In genomic region chr6:41896280-41896679, GRCh38 we compare ENCODE assay signal across 8 cellular contexts. TPM values are rescaled to one million over a fixed set of nuclear protein-coding genes. Genes with fewer than 3 reads are reported as not detected.
A peak's percentile ranks its signal among the peaks of the same experiment; 100 is the strongest.
DNase-seq lines count a peak whose midpoint lies in the region; ATAC-seq and TF ChIP-seq lines count a peak whose summit lies in the region.

No MANE protein-coding gene starts in this region.

- BruUV-seq in mammary epithelial cell (replicated peaks; lab: Mats Ljungman, UMichigan): TSS peak; percentile 76

- no peak for ATAC-seq in CD4-positive, CD25-positive, alpha-beta regulatory T cell (ENCODE audit: low read depth in 2 of 2)
- ATAC-seq in naive thymus-derived CD8-positive, alpha-beta T cell: no peak
- ATAC-seq in GM21786 (IDR thresholded peaks at IDR 0.05; ENCODE audit: unreplicated experiment): no peak

- H3K4me2 ChIP-seq in KMS-11 (peak overlapping the region; percentile 81), mammary epithelial cell (ENCODE audit: insufficient read depth, low read depth, low read length) (peak overlapping the region; percentile 81)

- no peaks in the 10 kb centered on the region for H3K9me3 ChIP-seq in CD4-positive, CD25-positive, alpha-beta regulatory T cell (ENCODE audit: control insufficient read depth in 2 of 2, low read length in 2 of 2)
- H3K9me3 ChIP-seq in mammary epithelial cell (replicated peaks; ENCODE audit: insufficient read depth, low read length): no peaks in the 10 kb centered on the region
- H3K9me3 ChIP-seq in prostate gland: no peaks in the 10 kb centered on the region

- peak overlapping the region; percentile 97 for H3K4me3 ChIP-seq in CD4-positive, CD25-positive, alpha-beta regulatory T cell (ENCODE audit: low read depth, low read length)
- H3K4me3 ChIP-seq in KMS-11 (IDR thresholded peaks at IDR 0.05; ENCODE audit: insufficient read depth, low read depth, low read length) (no peak overlapping the region), mammary epithelial cell (replicated peaks in 1 of 3; ENCODE audit: insufficient read depth in 1 of 3, low read depth in 2 of 3, low read length in 3 of 3) (peak overlapping the region; percentile 86 to 96 (median 92)), prostate gland (no peak overlapping the region)

- DNase-seq in CD4-positive, CD25-positive, alpha-beta regulatory T cell: no peak
- DNase-seq in mammary epithelial cell (no peak), COR-L47 (lab: John Stamatoyannopoulos, UW) (no peak), prostate gland (ENCODE audit: low spot score) (no peak), Kasumi-1 (lab: John Stamatoyannopoulos, UW) (no peak)
- no peak for DNase-seq in naive thymus-derived CD8-positive, alpha-beta T cell

- no peaks in the 10 kb centered on the region for H3K9me3 Mint-ChIP-seq in CD4-positive, CD25-positive, alpha-beta regulatory T cell
- no peaks in the 10 kb centered on the region for H3K9me3 Mint-ChIP-seq in naive thymus-derived CD8-positive, alpha-beta T cell

- H4K20me1 ChIP-seq in KMS-11 (ENCODE audit: insufficient read depth) (no peaks in the 10 kb centered on the region), mammary epithelial cell (ENCODE audit: insufficient read depth, low read length) (no peaks in the 10 kb centered on the region)

- H3K4me1 ChIP-seq in CD4-positive, CD25-positive, alpha-beta regulatory T cell (ENCODE audit: control insufficient read depth, insufficient read depth, low read length, poor library complexity, severe bottlenecking): peaks cover 24% of the 10 kb centered on the region
- H3K4me1 ChIP-seq in KMS-11 (ENCODE audit: low read depth, poor library complexity, severe bottlenecking) (peaks cover 25% of the 10 kb centered on the region), mammary epithelial cell (ENCODE audit: insufficient read depth, low read length) (peaks cover 16% of the 10 kb centered on the region), prostate gland (replicated peaks) (peaks cover 11% of the 10 kb centered on the region)

- in situ Hi-C loops in mammary epithelial cell (cut with MboI; ENCODE audit: low sequenced_read_pairs in 2 of 2): no loop called here

- dilution Hi-C loops in mammary epithelial cell (cut with HindIII; ENCODE audit: low sequenced_read_pairs): no loop called here

- no peak overlapping the region for H3K27ac Mint-ChIP-seq in CD4-positive, CD25-positive, alpha-beta regulatory T cell
- peak overlapping the region in 9 of 10 donors; percentile 73 to 96 (median 90) for H3K27ac Mint-ChIP-seq in naive thymus-derived CD8-positive, alpha-beta T cell

- H3K27me3 Mint-ChIP-seq in CD4-positive, CD25-positive, alpha-beta regulatory T cell: no peaks in the 10 kb centered on the region
- no peaks in the 10 kb centered on the region for H3K27me3 Mint-ChIP-seq in naive thymus-derived CD8-positive, alpha-beta T cell

- TF ChIP-seq CTCF in KMS-11 (conservative IDR thresholded peaks at IDR 0.05; ENCODE audit: low read depth, low read length) (no peak), mammary epithelial cell (conservative IDR thresholded peaks at IDR 0.05 in 1 of 2, IDR thresholded peaks at IDR 0.05 in 1 of 2; ENCODE audit: extremely low read depth in 1 of 2, insufficient read depth in 1 of 2, low read depth in 1 of 2, low read length in 2 of 2) (no peak), prostate gland (IDR thresholded peaks at IDR 0.05) (no peak)

- POLR2A ChIA-PET in naive thymus-derived CD8-positive, alpha-beta T cell (lab: Charles Lee): interaction anchor here (0.6 to 2.1 kb wide), 13 partner anchors 25 to 1303 kb away, joined by 3 to 18 read pairs (median 4); partner anchors contain the start of genes BYSL, MED20 and TAF8

- H3K9ac ChIP-seq in KMS-11: peak overlapping the region; percentile 68; the same call in 1 of the 2 replicates
- H3K9ac ChIP-seq in mammary epithelial cell (ENCODE audit: insufficient read depth, low read length): peak overlapping the region; percentile 75

- H3K27me3 ChIP-seq in CD4-positive, CD25-positive, alpha-beta regulatory T cell (ENCODE audit: control insufficient read depth, insufficient read depth, low read length): no peaks in the 10 kb centered on the region
- no peaks in the 10 kb centered on the region; the same call in 1 of the 2 replicates for H3K27me3 ChIP-seq in KMS-11 (ENCODE audit: insufficient read depth, low read depth)
- H3K27me3 ChIP-seq in mammary epithelial cell (ENCODE audit: insufficient read depth, low read length): no peaks in the 10 kb centered on the region
- H3K27me3 ChIP-seq in prostate gland (replicated peaks; ENCODE audit: insufficient read depth): no peaks in the 10 kb centered on the region

- WGBS in mammary epithelial cell (ENCODE audit: low coverage, missing lambda C conversion rate): 79% methylated on average over 3 of the region's 3 CpGs
- WGBS in prostate gland: 51% methylated on average over 3 of the region's 3 CpGs

- H3K4me1 Mint-ChIP-seq in CD4-positive, CD25-positive, alpha-beta regulatory T cell: peaks cover 0 to 14% (median 10%) of the 10 kb centered on the region in 4 donors
- H3K4me1 Mint-ChIP-seq in naive thymus-derived CD8-positive, alpha-beta T cell: peaks cover 0 to 11% (median 9%) of the 10 kb centered on the region in 4 donors

- H3K36me3 ChIP-seq in CD4-positive, CD25-positive, alpha-beta regulatory T cell (ENCODE audit: control insufficient read depth, insufficient read depth, low read length): no peaks in the 10 kb centered on the region
- no peaks in the 10 kb centered on the region for H3K36me3 ChIP-seq in KMS-11 (ENCODE audit: insufficient read depth)
- peaks cover 2% of the 10 kb centered on the region for H3K36me3 ChIP-seq in mammary epithelial cell (ENCODE audit: insufficient read depth, low read length)
- no peaks in the 10 kb centered on the region for H3K36me3 ChIP-seq in prostate gland

- H3K4me3 Mint-ChIP-seq in CD4-positive, CD25-positive, alpha-beta regulatory T cell: peak overlapping the region in 1 of 4 donors; percentile 59
- peak overlapping the region in 1 of 10 donors; percentile 15 for H3K4me3 Mint-ChIP-seq in naive thymus-derived CD8-positive, alpha-beta T cell

- H3K79me2 ChIP-seq in KMS-11 (ENCODE audit: insufficient read depth, low read depth): no peaks in the 10 kb centered on the region
- no peaks in the 10 kb centered on the region for H3K79me2 ChIP-seq in mammary epithelial cell (ENCODE audit: insufficient read depth, low read length)

- peak overlapping the region; percentile 79 for H3K27ac ChIP-seq in CD4-positive, CD25-positive, alpha-beta regulatory T cell (ENCODE audit: insufficient read depth, low read length, poor library complexity, severe bottlenecking)
- H3K27ac ChIP-seq in KMS-11 (peak overlapping the region; percentile 71), mammary epithelial cell (ENCODE audit: insufficient read depth, low read depth, low read length) (peak overlapping the region; percentile 82), prostate gland (peak overlapping the region in 1 of 2 donors; percentile 80)

- CTCF ChIA-PET in mammary epithelial cell (lab: Charles Lee; ENCODE audit: low non-redundant PET): no interaction called here

- no peaks in the 10 kb centered on the region for H3K36me3 Mint-ChIP-seq in CD4-positive, CD25-positive, alpha-beta regulatory T cell
- H3K36me3 Mint-ChIP-seq in naive thymus-derived CD8-positive, alpha-beta T cell: no peaks in the 10 kb centered on the region

- H2AFZ ChIP-seq in KMS-11 (ENCODE audit: low read depth) (peak overlapping the region; percentile 58), mammary epithelial cell (ENCODE audit: low read depth, low read length) (peak overlapping the region; percentile 90)

- intact Hi-C loops in mammary epithelial cell (cut with micrococcal nuclease) (no loop called here), prostate gland (cut with DNase I) (no loop called here)

- TF ChIP-seq POLR2A in prostate gland (IDR thresholded peaks at IDR 0.05): no peak

RNA-seq across cellular contexts. Expression of gene USP49, which starts 1.1 kb away (rescaled TPM):
- total RNA-seq in CD4-positive, CD25-positive, alpha-beta regulatory T cell: 2.9 TPM
- 1 to 10 TPM in 1 of 4 donors, under 1 TPM in 3; 0.34 to 1.0 (median 0.47) TPM for polyA plus RNA-seq in CD4-positive, CD25-positive, alpha-beta regulatory T cell
- total RNA-seq in mammary epithelial cell (1 to 10 TPM; 3.6 to 3.7 TPM), prostate gland (10 to 100 TPM in 1 of 2 donors, 1 to 10 TPM in 1; 1.7 to 19.5 TPM)
- 1.00 TPM for polyA plus RNA-seq in mammary epithelial cell
- 0.16 TPM for polyA minus RNA-seq in mammary epithelial cell
- 1 to 10 TPM; 2.0 to 3.0 TPM for total RNA-seq in naive thymus-derived CD8-positive, alpha-beta T cell
- under 1 TPM; 0.34 to 0.48 (median 0.42) TPM for polyA plus RNA-seq in naive thymus-derived CD8-positive, alpha-beta T cell

RNA-seq across cellular contexts. Expression of gene MED20, which starts 24.7 kb away (rescaled TPM):
- total RNA-seq in CD4-positive, CD25-positive, alpha-beta regulatory T cell: 4.3 TPM
- 1 to 10 TPM; 3.0 to 7.9 (median 6.1) TPM for polyA plus RNA-seq in CD4-positive, CD25-positive, alpha-beta regulatory T cell
- total RNA-seq in mammary epithelial cell: 10 to 100 TPM; 22.4 to 23.7 TPM
- polyA plus RNA-seq in mammary epithelial cell: 24.5 TPM
- polyA minus RNA-seq in mammary epithelial cell: 60.3 TPM
- total RNA-seq in naive thymus-derived CD8-positive, alpha-beta T cell: 10 to 100 TPM in 1 of 2 experiments, 1 to 10 TPM in 1; 8.8 to 12.5 TPM
- polyA plus RNA-seq in naive thymus-derived CD8-positive, alpha-beta T cell: 1 to 10 TPM; 2.8 to 5.1 (median 4.3) TPM
- total RNA-seq in prostate gland: 10 to 100 TPM; 20.2 to 25.5 TPM

RNA-seq across cellular contexts. Expression of gene BYSL, which starts 25.0 kb away (rescaled TPM):
- total RNA-seq in CD4-positive, CD25-positive, alpha-beta regulatory T cell: 1.8 TPM
- polyA plus RNA-seq in CD4-positive, CD25-positive, alpha-beta regulatory T cell: 1 to 10 TPM; 5.0 to 7.6 (median 5.9) TPM
- total RNA-seq in mammary epithelial cell (10 to 100 TPM; 14.2 to 52.5 TPM), prostate gland (10 to 100 TPM in 1 of 2 donors, 1 to 10 TPM in 1; 9.5 to 12.6 TPM)
- 39.0 TPM for polyA plus RNA-seq in mammary epithelial cell
- polyA minus RNA-seq in mammary epithelial cell: 95.2 TPM
- total RNA-seq in naive thymus-derived CD8-positive, alpha-beta T cell: 1 to 10 TPM; 5.3 to 7.6 TPM
- 1 to 10 TPM; 3.5 to 7.5 (median 4.9) TPM for polyA plus RNA-seq in naive thymus-derived CD8-positive, alpha-beta T cell

RNA-seq across cellular contexts. Expression of gene CCND3, which starts 45.3 kb away (rescaled TPM):
- 319 TPM for total RNA-seq in CD4-positive, CD25-positive, alpha-beta regulatory T cell
- polyA plus RNA-seq in CD4-positive, CD25-positive, alpha-beta regulatory T cell: 100 to 1,000 TPM; 246 to 564 (median 389) TPM
- total RNA-seq in mammary epithelial cell (10 to 100 TPM; 45.7 to 80.3 TPM), prostate gland (100 to 1,000 TPM; 145 to 153 TPM)
- 123 TPM for polyA plus RNA-seq in mammary epithelial cell
- 39.2 TPM for polyA minus RNA-seq in mammary epithelial cell
- 100 to 1,000 TPM; 282 to 291 TPM for total RNA-seq in naive thymus-derived CD8-positive, alpha-beta T cell
- polyA plus RNA-seq in naive thymus-derived CD8-positive, alpha-beta T cell: 100 to 1,000 TPM; 519 to 765 (median 628) TPM

Comparison
In these comparisons a context has a peak if more than half of its experiments do, and no peak if none do; other contexts are left out.
1. H3K4me3 ChIP-seq: peak in CD4-positive, CD25-positive, alpha-beta regulatory T cell (single experiment) and mammary epithelial cell (3 of 3); none in KMS-11 (single experiment) and prostate gland (0 of 2).
2. H3K27ac Mint-ChIP-seq: peak in naive thymus-derived CD8-positive, alpha-beta T cell (9 of 10); none in CD4-positive, CD25-positive, alpha-beta regulatory T cell (0 of 3).